ENCODE assay signal across 8 cellular contexts in genomic region chr3:48400824-48401433, GRCh38. TPM values are rescaled to one million over a fixed set of nuclear protein-coding genes. Genes with fewer than 3 reads are reported as not detected.
DNase-seq lines count a peak whose midpoint lies in the region; ATAC-seq and TF ChIP-seq lines count a peak whose summit lies in the region.

No MANE protein-coding gene starts in this region.

- no peaks in the 10 kb centered on the region for H3K9me3 Mint-ChIP-seq in nephron

- peaks cover 3% of the 10 kb centered on the region for H3K36me3 Mint-ChIP-seq in nephron (ENCODE audit: low read depth)

- peak; percentile 63 for TF ChIP-seq CTCF in GM20000 (IDR thresholded peaks at IDR 0.05; ENCODE audit: extremely low read depth, missing control alignments)
- peak; percentile 73 to 77 for TF ChIP-seq CTCF in fibroblast of lung (conservative IDR thresholded peaks at IDR 0.05 in 1 of 2, IDR thresholded peaks at IDR 0.05 in 1 of 2; ENCODE audit: low read depth in 1 of 2, low read length in 2 of 2)
- TF ChIP-seq CTCF in nephron (IDR thresholded peaks at IDR 0.05; ENCODE audit: unreplicated experiment in 3 of 3) = peak; percentile 72 to 84 (median 77)

- no peaks in the 10 kb centered on the region for H4K20me1 ChIP-seq in fibroblast of lung (ENCODE audit: control insufficient read depth, extremely low read depth, insufficient read depth, low read length)

- H2AFZ ChIP-seq in fibroblast of lung (ENCODE audit: low read length) = no peak overlapping the region

- no peak overlapping the region for H3K27ac ChIP-seq in fibroblast of lung (ENCODE audit: insufficient read depth, low read length)
- no peak overlapping the region for H3K27ac ChIP-seq in substantia nigra (ENCODE audit: low read depth, low read length, poor library complexity, severe bottlenecking)

- H3K36me3 ChIP-seq in fibroblast of lung (ENCODE audit: control insufficient read depth, insufficient read depth, low read length) = peaks cover 3% of the 10 kb centered on the region

- peak; percentile 70 to 71 for DNase-seq in AML-193 (lab: John Stamatoyannopoulos, UW)
- peak; percentile 86 for DNase-seq in GM20000 (ENCODE audit: low spot score)
- peak; percentile 18 to 50 for DNase-seq in NOMO-1 (lab: John Stamatoyannopoulos, UW; ENCODE audit: unreplicated experiment in 2 of 2)
- peak; percentile 50 for DNase-seq in activated T-cell treated with anti-CD3 and anti-CD28 coated beads for 4 hours
- DNase-seq in fibroblast of lung (ENCODE audit: low read depth in 2 of 2) = peak; percentile 40 to 67
- peak in 27 of 49 donors; percentile 8 to 56 (median 32) for DNase-seq in substantia nigra (lab: John Stamatoyannopoulos, UW)

- peak overlapping the region in 1 of 3 experiments; percentile 51 for H3K27ac Mint-ChIP-seq in nephron

- H3K4me2 ChIP-seq in fibroblast of lung (ENCODE audit: extremely low read depth, insufficient read depth, low read length) = no peak overlapping the region

- H3K4me1 ChIP-seq in fibroblast of lung (ENCODE audit: control insufficient read depth, extremely low read depth, insufficient read depth, low read length) = peaks cover 6% of the 10 kb centered on the region

- H3K4me3 Mint-ChIP-seq in nephron = no peak overlapping the region

- peaks cover 8% of the 10 kb centered on the region for H3K27me3 Mint-ChIP-seq in nephron (ENCODE audit: low read depth)

- H3K4me1 Mint-ChIP-seq in nephron = no peaks in the 10 kb centered on the region

- no peak for ATAC-seq in HG02870 (IDR thresholded peaks at IDR 0.05; ENCODE audit: unreplicated experiment)

- H3K27me3 ChIP-seq in fibroblast of lung (ENCODE audit: control insufficient read depth, insufficient read depth, low read length) = peaks cover 4% of the 10 kb centered on the region

- no peaks in the 10 kb centered on the region for H3K9me3 ChIP-seq in fibroblast of lung (ENCODE audit: control insufficient read depth, insufficient read depth, low read depth, low read length)

- no peak overlapping the region for H3K9ac ChIP-seq in fibroblast of lung (ENCODE audit: insufficient read depth, low read length)

- no peaks in the 10 kb centered on the region for H3K79me2 ChIP-seq in fibroblast of lung (ENCODE audit: control insufficient read depth, insufficient read depth, low read length)

- no peak overlapping the region for H3K4me3 ChIP-seq in fibroblast of lung (replicated peaks in 1 of 4; ENCODE audit: control extremely low read depth in 1 of 4, insufficient read depth in 1 of 4, low read depth in 3 of 4, low read length in 4 of 4)

RNA-seq across cellular contexts. Expression of gene FBXW12, which starts 28.9 kb away (rescaled TPM):
- not detected in 2 replicates for total RNA-seq in fibroblast of lung
- polyA plus RNA-seq in fibroblast of lung = 0.05 and 0.06 TPM in 2 replicates
- not detected in 2 replicates for polyA plus RNA-seq in fibroblast of lung (2012)
- polyA minus RNA-seq in fibroblast of lung (ENCODE audit: low replicate concordance) = not detected in 2 replicates

RNA-seq across cellular contexts. Expression of gene PLXNB1, which starts 29.0 kb away (rescaled TPM):
- 37.2 and 44.6 TPM in 2 replicates for total RNA-seq in fibroblast of lung
- 12.8 and 14.3 TPM in 2 replicates for polyA plus RNA-seq in fibroblast of lung
- 12.0 and 14.9 TPM in 2 replicates for polyA plus RNA-seq in fibroblast of lung (2012)
- polyA minus RNA-seq in fibroblast of lung (ENCODE audit: low replicate concordance) = 33.0 and 36.1 TPM in 2 replicates

RNA-seq across cellular contexts. Expression of gene CCDC51, which starts 39.0 kb away (rescaled TPM):
- total RNA-seq in fibroblast of lung = 19.3 and 27.2 TPM in 2 replicates
- 11.9 and 14.8 TPM in 2 replicates for polyA plus RNA-seq in fibroblast of lung
- polyA plus RNA-seq in fibroblast of lung (2012) = 12.2 and 13.9 TPM in 2 replicates
- 5.0 and 8.6 TPM in 2 replicates for polyA minus RNA-seq in fibroblast of lung (ENCODE audit: low replicate concordance)

RNA-seq across cellular contexts. Expression of gene TMA7, which starts 39.1 kb away (rescaled TPM):
- total RNA-seq in fibroblast of lung = 305 and 306 TPM in 2 replicates
- polyA plus RNA-seq in fibroblast of lung = 337 and 356 TPM in 2 replicates
- 561 and 583 TPM in 2 replicates for polyA plus RNA-seq in fibroblast of lung (2012)
- 0.59 TPM in 1 of 2 replicates, not detected in the other for polyA minus RNA-seq in fibroblast of lung (ENCODE audit: low replicate concordance)

RNA-seq across cellular contexts. Expression of gene ATRIP, which starts 45.6 kb away (rescaled TPM):
- 3.0 and 3.6 TPM in 2 replicates for total RNA-seq in fibroblast of lung
- polyA plus RNA-seq in fibroblast of lung = 5.0 and 7.0 TPM in 2 replicates
- polyA plus RNA-seq in fibroblast of lung (2012) = 3.9 and 8.3 TPM in 2 replicates
- 10.2 and 28.6 TPM in 2 replicates for polyA minus RNA-seq in fibroblast of lung (ENCODE audit: low replicate concordance)

Comparison
In these comparisons a context has a peak if more than half of its experiments do, and no peak if none do; other contexts are left out.
1. DNase-seq: peak in every context shown above with its lines; median percentile 86 in GM20000; 70 in AML-193; 54 in fibroblast of lung; 50 in activated T-cell treated with anti-CD3 and anti-CD28 coated beads for 4 hours; 34 in NOMO-1; 32 in substantia nigra.